11 cellular contexts compared by ENCODE assay signal in genomic region chr9:136105398-136106135, GRCh38. TPM values are rescaled to one million over a fixed set of nuclear protein-coding genes. Genes with fewer than 3 reads are reported as not detected.
DNase-seq lines count a peak whose midpoint lies in the region; ATAC-seq, FAIRE-seq and TF ChIP-seq lines count a peak whose summit lies in the region.
"Had no signal": no experiment of that assay in that cellular context is flagged by ENCODE, and none has a peak within 500 bp of the region (broad histone marks: within the 10 kb centered on the region; RNA-seq: fewer than 3 reads in every experiment).

No MANE protein-coding gene starts in this region.

- no peak overlapping the region for H3K4me3 ChIP-seq in mammary epithelial cell (replicated peaks in 1 of 3; ENCODE audit: insufficient read depth in 1 of 3, low read depth in 2 of 3, low read length in 3 of 3)
- no peak overlapping the region for H3K4me3 ChIP-seq in vagina

- POLR2A ChIA-PET in MCF 10A (lab: Yijun Ruan, JAX) (interaction anchor here (0.6 to 2.6 kb wide), 6 partner anchors 9 to 690 kb away, joined by 3 to 11 read pairs (median 4); partner anchors contain the start of gene NACC2), WTC11 (lab: Charles Lee) (no interaction called here)

- H3K79me2 ChIP-seq in mammary epithelial cell (ENCODE audit: insufficient read depth, low read length) = no peaks in the 10 kb centered on the region

- peak overlapping the region; percentile 21 for H3K4me3 Mint-ChIP-seq in MCF 10A (ENCODE audit: unreplicated experiment)
- H3K4me3 Mint-ChIP-seq in WTC11 = no peak overlapping the region

- DNase-seq in MCF 10A (ENCODE audit: unreplicated experiment) (peak; percentile 34), mammary epithelial cell (no peak), WTC11 (ENCODE audit: low spot score) (no peak), left ventricle myocardium superior (peak; percentile 85), vagina (ENCODE audit: extremely low spot score in 2 of 2) (no peak), foreskin melanocyte (no peak), GM19239 (ENCODE audit: insufficient read length, low spot score) (no peak)
- DNase-seq: central memory CD4-positive, alpha-beta T cell; stimulated activated naive CD4-positive, alpha-beta T cell treated with Interleukin-2 at 50 U/mL for 16 hours had no signal

- no peaks in the 10 kb centered on the region for H3K27me3 Mint-ChIP-seq in MCF 10A (ENCODE audit: insufficient read depth, unreplicated experiment)
- no peaks in the 10 kb centered on the region; the same call in 1 of the 2 replicates for H3K27me3 Mint-ChIP-seq in WTC11 (ENCODE audit: low read depth)

- WGBS in mammary epithelial cell (ENCODE audit: low coverage, missing lambda C conversion rate) = 12% methylated on average over 15 of the region's 17 CpGs

- no peaks in the 10 kb centered on the region for H3K9me3 ChIP-seq in mammary epithelial cell (replicated peaks; ENCODE audit: insufficient read depth, low read length)
- H3K9me3 ChIP-seq in vagina = no peaks in the 10 kb centered on the region

- H3K36me3 ChIP-seq in mammary epithelial cell (ENCODE audit: insufficient read depth, low read length) (no peaks in the 10 kb centered on the region), vagina (no peaks in the 10 kb centered on the region)

- H3K4me2 ChIP-seq in mammary epithelial cell (ENCODE audit: insufficient read depth, low read depth, low read length) = no peak overlapping the region
- H3K4me2 ChIP-seq: KMS-11 had no signal

- H3K27ac Mint-ChIP-seq in MCF 10A (ENCODE audit: low read depth, unreplicated experiment) = peak overlapping the region; percentile 37
- peak overlapping the region; percentile 90; the same call in 1 of the 2 replicates for H3K27ac Mint-ChIP-seq in WTC11

- no peak for TF ChIP-seq POLR2A in vagina (IDR thresholded peaks at IDR 0.05)

- TF ChIP-seq CTCF in MCF 10A (IDR thresholded peaks at IDR 0.05; ENCODE audit: unreplicated experiment) (no peak), mammary epithelial cell (conservative IDR thresholded peaks at IDR 0.05 in 1 of 2, IDR thresholded peaks at IDR 0.05 in 1 of 2; ENCODE audit: extremely low read depth in 1 of 2, insufficient read depth in 1 of 2, low read depth in 1 of 2, low read length in 2 of 2) (no peak), WTC11 (IDR thresholded peaks at IDR 0.05) (no peak), vagina (IDR thresholded peaks at IDR 0.05) (no peak)

- dilution Hi-C loops in mammary epithelial cell (cut with HindIII; ENCODE audit: low sequenced_read_pairs) = no loop called here

- no peaks in the 10 kb centered on the region for H4K20me1 ChIP-seq in mammary epithelial cell (ENCODE audit: insufficient read depth, low read length)

- no peaks in the 10 kb centered on the region for H3K9me3 Mint-ChIP-seq in MCF 10A (ENCODE audit: unreplicated experiment)
- no peaks in the 10 kb centered on the region for H3K9me3 Mint-ChIP-seq in WTC11

- ATAC-seq in WTC11 (no peak), left ventricle myocardium superior (peak; percentile 54), HG03457 (IDR thresholded peaks at IDR 0.05; ENCODE audit: unreplicated experiment) (no peak)

- H3K27ac ChIP-seq in mammary epithelial cell (ENCODE audit: insufficient read depth, low read depth, low read length) = no peak overlapping the region
- H3K27ac ChIP-seq in vagina = peak overlapping the region; percentile 69
- H3K27ac ChIP-seq: KMS-11 had no signal

- FAIRE-seq in GM19239 (lab: Jason Lieb, UNC) = no peak

- in situ Hi-C loops in mammary epithelial cell (cut with MboI; ENCODE audit: low sequenced_read_pairs in 2 of 2) = no loop called here

- intact Hi-C loops in MCF 10A (cut with micrococcal nuclease) (no loop called here), mammary epithelial cell (cut with micrococcal nuclease) (loop anchor here (5.0 kb wide), 1 partner anchor 198 kb away; the partner anchor contains the start of gene CAMSAP1), left ventricle myocardium superior (cut with micrococcal nuclease) (no loop called here), vagina (cut with DNase I) (no loop called here)

- H3K4me1 ChIP-seq in mammary epithelial cell (ENCODE audit: insufficient read depth, low read length) (peaks cover 40% of the 10 kb centered on the region), vagina (peaks cover 66% of the 10 kb centered on the region)

- BruUV-seq in MCF 10A (replicated peaks; lab: Mats Ljungman, UMichigan) (no TSS peak), mammary epithelial cell (replicated peaks; lab: Mats Ljungman, UMichigan) (no TSS peak)

- H3K27me3 ChIP-seq in mammary epithelial cell (ENCODE audit: insufficient read depth, low read length) (no peaks in the 10 kb centered on the region), vagina (no peaks in the 10 kb centered on the region)

- CTCF ChIA-PET in MCF 10A (lab: Yijun Ruan, JAX) = interaction anchor here (1.1 to 1.6 kb wide), 5 partner anchors 10 to 138 kb away, joined by 3 to 6 read pairs (median 5); no protein-coding TSS in a partner anchor
- CTCF ChIA-PET in mammary epithelial cell (lab: Charles Lee; ENCODE audit: low non-redundant PET) = no interaction called here
- CTCF ChIA-PET in WTC11 (lab: Charles Lee) = interaction anchor here (1.2 to 1.9 kb wide), 2 partner anchors 12 to 17 kb away, joined by 3 to 11 read pairs; no protein-coding TSS in a partner anchor

- H3K9ac ChIP-seq in mammary epithelial cell (ENCODE audit: insufficient read depth, low read length) = no peak overlapping the region
- H3K9ac ChIP-seq: KMS-11 had no signal

- H3K4me1 Mint-ChIP-seq in MCF 10A (ENCODE audit: insufficient read depth, unreplicated experiment) (peaks cover 20% of the 10 kb centered on the region), WTC11 (peaks cover 58% of the 10 kb centered on the region)

- peaks cover 4% of the 10 kb centered on the region for H3K36me3 Mint-ChIP-seq in MCF 10A (ENCODE audit: insufficient read depth, unreplicated experiment)
- H3K36me3 Mint-ChIP-seq in WTC11 = no peaks in the 10 kb centered on the region

- H2AFZ ChIP-seq in mammary epithelial cell (ENCODE audit: low read depth, low read length) = no peak overlapping the region

TF ChIP-seq in WTC11, 78 proteins besides CTCF, POLR2A, EP300 and RAD21 (continues in another document):
- TF ChIP-seq ETV6 (CRISPR knock-in tag; IDR thresholded peaks at IDR 0.05) = no peak
- TF ChIP-seq ZNF425 (CRISPR knock-in tag; conservative IDR thresholded peaks at IDR 0.05) = no peak
- no peak for TF ChIP-seq ZNF263 (CRISPR knock-in tag; IDR thresholded peaks at IDR 0.05; ENCODE audit: low read depth)
- no peak for TF ChIP-seq ZNF138 (CRISPR knock-in tag; conservative IDR thresholded peaks at IDR 0.05)
- TF ChIP-seq STAT6 (CRISPR knock-in tag; conservative IDR thresholded peaks at IDR 0.05; ENCODE audit: low read depth) = no peak
- TF ChIP-seq CREM (CRISPR knock-in tag; IDR thresholded peaks at IDR 0.05) = no peak
- TF ChIP-seq E2F4 (CRISPR knock-in tag; IDR thresholded peaks at IDR 0.05; ENCODE audit: borderline replicate concordance, low read depth) = no peak

RNA-seq across cellular contexts. Expression of gene NACC2, which starts 10.5 kb away (rescaled TPM):
- total RNA-seq in MCF 10A (2022) (16.5 and 20.2 TPM in 2 replicates), mammary epithelial cell (10 to 100 TPM; 14.1 to 27.3 TPM), WTC11 (2021) (14.1 to 17.1 TPM (median 14.5 TPM) in 3 replicates), left ventricle myocardium superior (39.1 TPM), vagina (21.1 TPM)
- polyA plus RNA-seq in mammary epithelial cell = 6.7 TPM
- polyA minus RNA-seq in mammary epithelial cell = 13.1 TPM

RNA-seq across cellular contexts. Expression of gene TMEM250, which starts 13.1 kb away (rescaled TPM):
- 43.2 and 45.4 TPM in 2 replicates for total RNA-seq in MCF 10A (2022)
- total RNA-seq in mammary epithelial cell = 10 to 100 TPM; 33.8 to 49.8 TPM
- polyA plus RNA-seq in mammary epithelial cell = 27.9 TPM
- 25.5 TPM for polyA minus RNA-seq in mammary epithelial cell
- 39.4 to 41.0 TPM (median 39.5 TPM) in 3 replicates for total RNA-seq in WTC11 (2021)
- 16.6 TPM for total RNA-seq in left ventricle myocardium superior
- 25.0 TPM for total RNA-seq in vagina

Comparison
In these comparisons a context has a peak if more than half of its experiments do, and no peak if none do; other contexts are left out.
1. DNase-seq: peak in MCF 10A (single experiment) and left ventricle myocardium superior (single experiment); none in mammary epithelial cell (single experiment), WTC11 (single experiment), vagina (0 of 2), foreskin melanocyte (single experiment) and GM19239 (single experiment).